In genomic region chr19:38049105-38049649, GRCh38 we compare ENCODE assay signal across 9 cellular contexts.
DNase-seq lines count a peak whose midpoint lies in the region; ATAC-seq and TF ChIP-seq lines count a peak whose summit lies in the region.
"Had no signal": no experiment of that assay in that cellular context is flagged by ENCODE, and none has a peak within 500 bp of the region (broad histone marks: within the 10 kb centered on the region; RNA-seq: fewer than 3 reads in every experiment).

No MANE protein-coding gene starts in this region.

- DNase-seq in left cardiac atrium = no peak
- no peak for DNase-seq in left ventricle myocardium inferior
- peak; percentile 51 for DNase-seq in activated CD4-positive, CD25-positive, alpha-beta regulatory T cell treated with anti-CD3 and anti-CD28 coated beads, Interleukin-2, amount 50 U/mL, for 72 hours
- no peak for DNase-seq in epithelial cell of prostate (ENCODE audit: low read depth, low spot score)
- peak; percentile 45 to 61 for DNase-seq in stimulated activated naive CD8-positive, alpha-beta T cell treated with anti-CD3 and anti-CD28 coated beads, Interleukin-15, amount 100 ng/mL, for 72 hours
- no peak for DNase-seq in NCI-H82 treated with DMSO at 0.1 percent for 48 hours (lab: John Stamatoyannopoulos, UW; ENCODE audit: unreplicated experiment)
- no peak for DNase-seq in hypothalamus (lab: John Stamatoyannopoulos, UW)

- H3K4me1 ChIP-seq in left ventricle myocardium inferior = no peaks in the 10 kb centered on the region

- no peak for TF ChIP-seq CTCF in left ventricle myocardium inferior (IDR thresholded peaks at IDR 0.05; ENCODE audit: borderline replicate concordance)

- no peaks in the 10 kb centered on the region for H3K9me3 Mint-ChIP-seq in stimulated activated naive CD8-positive, alpha-beta T cell treated with anti-CD3 and anti-CD28 coated beads, Interleukin-15, amount 100 ng/mL, for 72 hours

- H3K27me3 Mint-ChIP-seq in stimulated activated naive CD8-positive, alpha-beta T cell treated with anti-CD3 and anti-CD28 coated beads, Interleukin-15, amount 100 ng/mL, for 72 hours = no peaks in the 10 kb centered on the region

- ATAC-seq in left cardiac atrium = peak; percentile 18 to 47
- peak; percentile 45 for ATAC-seq in HG03342 (IDR thresholded peaks at IDR 0.05; ENCODE audit: unreplicated experiment)
- peak; percentile 94 for ATAC-seq in stimulated activated naive CD8-positive, alpha-beta T cell treated with anti-CD3 and anti-CD28 coated beads, Interleukin-15, amount 100 ng/mL, for 72 hours

- H3K9me3 ChIP-seq in left ventricle myocardium inferior (replicated peaks) = no peaks in the 10 kb centered on the region

- H3K4me3 ChIP-seq in left ventricle myocardium inferior = no peak overlapping the region

- H3K4me1 Mint-ChIP-seq in stimulated activated naive CD8-positive, alpha-beta T cell treated with anti-CD3 and anti-CD28 coated beads, Interleukin-15, amount 100 ng/mL, for 72 hours = peaks cover 49% of the 10 kb centered on the region

- no peaks in the 10 kb centered on the region for H3K27me3 ChIP-seq in left ventricle myocardium inferior (ENCODE audit: low read depth)

- H3K36me3 ChIP-seq in left ventricle myocardium inferior = no peaks in the 10 kb centered on the region

- H3K4me3 Mint-ChIP-seq in stimulated activated naive CD8-positive, alpha-beta T cell treated with anti-CD3 and anti-CD28 coated beads, Interleukin-15, amount 100 ng/mL, for 72 hours = peak overlapping the region; percentile 79 to 84

- H3K27ac ChIP-seq in left ventricle myocardium inferior (replicated peaks) (no peak overlapping the region), epithelial cell of prostate (peak overlapping the region; percentile 32)
- H3K27ac ChIP-seq: C4-2B had no signal

- H3K27ac Mint-ChIP-seq in stimulated activated naive CD8-positive, alpha-beta T cell treated with anti-CD3 and anti-CD28 coated beads, Interleukin-15, amount 100 ng/mL, for 72 hours = peak overlapping the region; percentile 97 to 98

- intact Hi-C loops in left cardiac atrium (cut with DNase I) (no loop called here), left ventricle myocardium inferior (cut with micrococcal nuclease) (no loop called here)

Comparison
In these comparisons a context has a peak if more than half of its experiments do, and no peak if none do; other contexts are left out.
1. ATAC-seq: peak in every context shown above with its lines; median percentile 94 in stimulated activated naive CD8-positive, alpha-beta T cell treated with anti-CD3 and anti-CD28 coated beads, Interleukin-15, amount 100 ng/mL, for 72 hours; 45 in HG03342; 32 in left cardiac atrium.
2. DNase-seq: peak in activated CD4-positive, CD25-positive, alpha-beta regulatory T cell treated with anti-CD3 and anti-CD28 coated beads, Interleukin-2, amount 50 U/mL, for 72 hours (single experiment) and stimulated activated naive CD8-positive, alpha-beta T cell treated with anti-CD3 and anti-CD28 coated beads, Interleukin-15, amount 100 ng/mL, for 72 hours (2 of 2); none in left cardiac atrium (single experiment), left ventricle myocardium inferior (single experiment), epithelial cell of prostate (single experiment), NCI-H82 treated with DMSO at 0.1 percent for 48 hours (single experiment) and hypothalamus (0 of 51).